16 cellular contexts compared by ENCODE assay signal in genomic region chr3:130792241-130792640, GRCh38. TPM values are rescaled to one million over a fixed set of nuclear protein-coding genes. Genes with fewer than 3 reads are reported as not detected.
DNase-seq lines count a peak whose midpoint lies in the region; ATAC-seq and TF ChIP-seq lines count a peak whose summit lies in the region.
"Had no signal": no experiment of that assay in that cellular context is flagged by ENCODE, and none has a peak within 500 bp of the region (broad histone marks: within the 10 kb centered on the region; RNA-seq: fewer than 3 reads in every experiment).

No MANE protein-coding gene starts in this region.

- no peaks in the 10 kb centered on the region for H3K36me3 ChIP-seq in prostate gland
- H3K36me3 ChIP-seq: BLaER1 had no signal

- H3K27me3 ChIP-seq in prostate gland (replicated peaks; ENCODE audit: insufficient read depth) = no peaks in the 10 kb centered on the region
- H3K27me3 ChIP-seq: BLaER1 had no signal

- intact Hi-C loops in prostate gland (cut with DNase I) (no loop called here), Right ventricle myocardium inferior (cut with DNase I) (no loop called here)

- ATAC-seq in Right ventricle myocardium inferior = no peak
- ATAC-seq: CD8-positive, alpha-beta T cell; GM23338; HCT116 had no signal

- peaks cover 8% of the 10 kb centered on the region for H3K4me1 ChIP-seq in prostate gland (replicated peaks)
- H3K4me1 ChIP-seq: BLaER1 had no signal

- H3K9me3 ChIP-seq in prostate gland = no peaks in the 10 kb centered on the region
- H3K9me3 ChIP-seq: BLaER1, Caco-2 had no signal

- peak; percentile 86 for DNase-seq in LNCaP clone FGC (ENCODE audit: low read depth)
- peak; percentile 58 for DNase-seq in prostate gland (ENCODE audit: low spot score)
- no peak for DNase-seq in Right ventricle myocardium inferior (ENCODE audit: missing footprints)
- DNase-seq in activated CD4-positive, alpha-beta T cell treated with anti-CD3 and anti-CD28 coated beads, Interleukin-2, amount 50 U/mL, for 1 hour = no peak
- DNase-seq in cortex of kidney (lab: John Stamatoyannopoulos, UW) = no peak
- DNase-seq: Caco-2; CD4-positive, CD25-positive, alpha-beta regulatory T cell; CD8-positive, alpha-beta T cell; DMS153; DMS79 treated with DMSO at 0.1 percent for 48 hours; GF-D8; H9 had no signal

- TF ChIP-seq POLR2A in prostate gland (IDR thresholded peaks at IDR 0.05) = no peak

- 33% methylated on average over 2 of the region's 2 CpGs for WGBS in prostate gland

- H3K4me3 ChIP-seq in LNCaP clone FGC (ENCODE audit: low read depth, low read length) (no peak overlapping the region), prostate gland (no peak overlapping the region)
- H3K4me3 ChIP-seq: BLaER1, GM23338 had no signal

- H3K27ac ChIP-seq in VCaP (peak overlapping the region; percentile 96), prostate gland (peak overlapping the region; percentile 16 to 78)
- H3K27ac ChIP-seq: BLaER1 had no signal

- no peak for TF ChIP-seq CTCF in LNCaP clone FGC (IDR thresholded peaks at IDR 0.05; ENCODE audit: control insufficient read depth, extremely low read depth, insufficient read depth)
- TF ChIP-seq CTCF in VCaP (conservative IDR thresholded peaks at IDR 0.05) = no peak
- no peak for TF ChIP-seq CTCF in prostate gland (IDR thresholded peaks at IDR 0.05)

RNA-seq across cellular contexts. Expression of gene PIK3R4, which starts 45.6 kb away (rescaled TPM):
- 10 to 100 TPM; 36.8 to 52.8 TPM for total RNA-seq in prostate gland
- 11.4 TPM for total RNA-seq in Right ventricle myocardium inferior

Comparison
In these comparisons a context has a peak if more than half of its experiments do, and no peak if none do; other contexts are left out.
1. DNase-seq: peak in LNCaP clone FGC (single experiment) and prostate gland (single experiment); none in Right ventricle myocardium inferior (single experiment), activated CD4-positive, alpha-beta T cell treated with anti-CD3 and anti-CD28 coated beads, Interleukin-2, amount 50 U/mL, for 1 hour (single experiment) and cortex of kidney (single experiment).